16 cellular contexts compared by ENCODE assay signal in genomic region chr3:155702745-155703581, GRCh38. TPM values are rescaled to one million over a fixed set of nuclear protein-coding genes. Genes with fewer than 3 reads are reported as not detected.
DNase-seq lines count a peak whose midpoint lies in the region; TF ChIP-seq lines count a peak whose summit lies in the region.
"Had no signal": no experiment of that assay in that cellular context is flagged by ENCODE, and none has a peak within 500 bp of the region (broad histone marks: within the 10 kb centered on the region; RNA-seq: fewer than 3 reads in every experiment).

No MANE protein-coding gene starts in this region.

- intact Hi-C loops in Calu3 (cut with micrococcal nuclease; ENCODE audit: unreplicated experiment): loop anchor here (1.0 to 10.0 kb wide), 6 partner anchors 148 to 944 kb away; no protein-coding TSS in a partner anchor

- H3K4me3 ChIP-seq in parathyroid adenoma (ENCODE audit: low read depth, low read length): no peak overlapping the region

- BruUV-seq in Calu3 (replicated peaks; lab: Mats Ljungman, UMichigan): TSS peak; percentile 24

- no peaks in the 10 kb centered on the region for H3K27me3 ChIP-seq in parathyroid adenoma (ENCODE audit: control insufficient read depth, insufficient read depth, low read length)

- no peaks in the 10 kb centered on the region for H3K27me3 Mint-ChIP-seq in Calu3 (ENCODE audit: unreplicated experiment)

- H3K4me3 Mint-ChIP-seq in Calu3 (ENCODE audit: low read depth, unreplicated experiment): no peak overlapping the region
- H3K4me3 Mint-ChIP-seq: CD14-positive monocyte had no signal

- H3K9ac ChIP-seq in parathyroid adenoma: no peak overlapping the region

- H3K27ac ChIP-seq in caudate nucleus (ENCODE audit: low read depth, low read length) (peak overlapping the region; percentile 95), parathyroid adenoma (no peak overlapping the region)
- H3K27ac ChIP-seq: RWPE1 had no signal

- H3K9me3 Mint-ChIP-seq in Calu3 (ENCODE audit: low read depth, unreplicated experiment): no peaks in the 10 kb centered on the region
- H3K9me3 Mint-ChIP-seq: CD14-positive monocyte had no signal

- no peaks in the 10 kb centered on the region for H3K9me3 ChIP-seq in parathyroid adenoma (ENCODE audit: control insufficient read depth, low read length)

- peaks cover 12% of the 10 kb centered on the region for H3K4me1 ChIP-seq in parathyroid adenoma

- CTCF ChIA-PET in Calu3 (lab: Charles Lee) (interaction anchor here (1.4 to 4.3 kb wide), 7 partner anchors 12 to 347 kb away, joined by 5 to 82 read pairs (median 10); partner anchors contain the start of gene C3orf33), HEK293T (lab: Yijun Ruan, JAX) (interaction anchor here (0.6 to 2.8 kb wide), 4 partner anchors 9 to 320 kb away, joined by 3 to 21 read pairs (median 4); no protein-coding TSS in a partner anchor)

- POLR2A ChIA-PET in HEK293T (lab: Yijun Ruan, JAX): no interaction called here

- DNase-seq in Calu3 (no peak), HEK293T (ENCODE audit: extremely low spot score) (peak; percentile 59), caudate nucleus (lab: John Stamatoyannopoulos, UW) (no peak), NCI-H2196 treated with DMSO at 0.1 percent for 48 hours (lab: John Stamatoyannopoulos, UW; ENCODE audit: unreplicated experiment) (no peak), EL (no peak)
- DNase-seq in effector CD4-positive, alpha-beta T cell: no peak
- DNase-seq: ACHN, AML-193, DMS153, H7, NCI-H1930, NCI-H446 had no signal

- H3K4me2 ChIP-seq in parathyroid adenoma (ENCODE audit: low read length): no peak overlapping the region

- no peaks in the 10 kb centered on the region for H3K79me2 ChIP-seq in parathyroid adenoma

- H3K27ac Mint-ChIP-seq in Calu3 (ENCODE audit: unreplicated experiment): no peak overlapping the region
- H3K27ac Mint-ChIP-seq: CD14-positive monocyte had no signal

- TF ChIP-seq CTCF in Calu3 (IDR thresholded peaks at IDR 0.05; ENCODE audit: unreplicated experiment): no peak
- no peak for TF ChIP-seq CTCF in parathyroid adenoma (IDR thresholded peaks at IDR 0.05)

- H2AFZ ChIP-seq in parathyroid adenoma: peak overlapping the region; percentile 52

- no peaks in the 10 kb centered on the region for H3K36me3 Mint-ChIP-seq in Calu3 (ENCODE audit: insufficient read depth, unreplicated experiment)
- H3K36me3 Mint-ChIP-seq: CD14-positive monocyte had no signal

- peaks cover 27% of the 10 kb centered on the region for H3K4me1 Mint-ChIP-seq in Calu3 (ENCODE audit: low read depth, unreplicated experiment)

- H3K36me3 ChIP-seq in parathyroid adenoma (ENCODE audit: control insufficient read depth, insufficient read depth, low read length): no peaks in the 10 kb centered on the region

TF ChIP-seq in HEK293T, 16 proteins besides CTCF, POLR2A, EP300 and RAD21:
- no peak for TF ChIP-seq ELF4 (IDR thresholded peaks at IDR 0.05)
- no peak for TF ChIP-seq L3MBTL2 (conservative IDR thresholded peaks at IDR 0.05)
- TF ChIP-seq SUZ12 (IDR thresholded peaks at IDR 0.05): no peak
- peak; percentile 47; the same call in 1 of the 2 replicates for TF ChIP-seq LEF1 (IDR thresholded peaks at IDR 0.05; ENCODE audit: borderline replicate concordance)
- TF ChIP-seq, protein P1, sequence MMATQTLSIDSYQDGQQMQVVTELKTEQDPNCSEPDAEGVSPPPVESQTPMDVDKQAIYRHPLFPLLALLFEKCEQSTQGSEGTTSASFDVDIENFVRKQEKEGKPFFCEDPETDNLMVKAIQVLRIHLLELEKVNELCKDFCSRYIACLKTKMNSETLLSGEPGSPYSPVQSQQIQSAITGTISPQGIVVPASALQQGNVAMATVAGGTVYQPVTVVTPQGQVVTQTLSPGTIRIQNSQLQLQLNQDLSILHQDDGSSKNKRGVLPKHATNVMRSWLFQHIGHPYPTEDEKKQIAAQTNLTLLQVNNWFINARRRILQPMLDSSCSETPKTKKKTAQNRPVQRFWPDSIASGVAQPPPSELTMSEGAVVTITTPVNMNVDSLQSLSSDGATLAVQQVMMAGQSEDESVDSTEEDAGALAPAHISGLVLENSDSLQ (IDR thresholded peaks at IDR 0.05): peak; percentile 97
- peak; percentile 70; the same call in 1 of the 2 replicates for TF ChIP-seq CTBP1 (IDR thresholded peaks at IDR 0.05; ENCODE audit: borderline replicate concordance)
- TF ChIP-seq NFRKB (IDR thresholded peaks at IDR 0.05): no peak
- TF ChIP-seq FOXK2 (IDR thresholded peaks at IDR 0.05): no peak
- no peak for TF ChIP-seq BHLHE40 (IDR thresholded peaks at IDR 0.05; ENCODE audit: borderline replicate concordance)
- peak; percentile 48; the same call in 1 of the 2 replicates for TF ChIP-seq ARNT (IDR thresholded peaks at IDR 0.05)
- TF ChIP-seq ZNF384 (IDR thresholded peaks at IDR 0.05): no peak
- TF ChIP-seq TARDBP (IDR thresholded peaks at IDR 0.05): no peak; the same call in 1 of the 2 replicates
- TF ChIP-seq HDGF (IDR thresholded peaks at IDR 0.05; ENCODE audit: borderline replicate concordance): no peak
- TF ChIP-seq SP1 (IDR thresholded peaks at IDR 0.05): no peak
- TF ChIP-seq FOXM1 (IDR thresholded peaks at IDR 0.05; ENCODE audit: borderline replicate concordance): no peak
- TF ChIP-seq FOXA1 (IDR thresholded peaks at IDR 0.05): no peak

RNA-seq across cellular contexts. Expression of gene PLCH1, which starts 41.9 kb away (rescaled TPM):
- 11.6 and 13.4 TPM in 2 replicates for total RNA-seq in Calu3 (2022)
- total RNA-seq: LHCN-M2 had no signal
